ENCODE assay signal across 8 cellular contexts in genomic region chr11:125111341-125112234, GRCh38. TPM values are rescaled to one million over a fixed set of nuclear protein-coding genes. Genes with fewer than 3 reads are reported as not detected.
DNase-seq lines count a peak whose midpoint lies in the region; ATAC-seq and TF ChIP-seq lines count a peak whose summit lies in the region.

Gene TMEM218 (minus strand): TSS chr11:125111626. CDS start chr11:125102241, 9,385 bp downstream.

- peaks cover 0 to 6% (median 0%) of the 10 kb centered on the region in 9 donors for H3K36me3 ChIP-seq in heart left ventricle

- H3K4me1 ChIP-seq in heart left ventricle: peaks cover 0 to 17% (median 7%) of the 10 kb centered on the region in 12 donors

- no peak for TF ChIP-seq CTCF in GM13976 (IDR thresholded peaks at IDR 0.05; ENCODE audit: borderline replicate concordance, control extremely low read depth, extremely low read depth, insufficient read depth, missing control alignments)
- no peak for TF ChIP-seq CTCF in heart left ventricle (IDR thresholded peaks at IDR 0.05)
- no peak for TF ChIP-seq CTCF in type B pancreatic cell (conservative IDR thresholded peaks at IDR 0.05)

- H3K27ac ChIP-seq in heart left ventricle: peak within 1 kb of the TSS in 11 of 12 donors; percentile 52 to 84 (median 78)

- no peaks in the 10 kb centered on the region for H3K27me3 ChIP-seq in heart left ventricle

- H3K4me3 Mint-ChIP-seq in type B pancreatic cell: peak within 1 kb of the TSS; percentile 99

- TF ChIP-seq POLR2A in heart left ventricle (IDR thresholded peaks at IDR 0.05): no peak

- intact Hi-C loops in T-helper 1 cell treated with Interleukin-12 subunit alpha and Interleukin-12 subunit beta and Interleukin-4 antibody, amounts not matched to agents 30 ng/mL and 1 ng/mL, for 36 hours (cut with micrococcal nuclease): loop anchor here (1.0 to 5.0 kb wide), 20 partner anchors 30 to 1156 kb away; partner anchors contain the start of genes CCDC15, CDON, CHEK1 and FAM118B
- intact Hi-C loops in heart left ventricle (cut with DNase I): loop anchor here in 4 of 10 donors (5.0 to 10.0 kb wide), 3 partner anchors 157 to 487 kb away; partner anchors contain the start of genes CCDC15 (in 4 of the 4) and TBRG1 (in 1 of the 4)

- in situ Hi-C loops in GM13976 (cut with MboI; ENCODE audit: low sequenced_read_pairs, unreplicated experiment): no loop called here

- peaks cover 23% of the 10 kb centered on the region for H3K9me3 Mint-ChIP-seq in type B pancreatic cell

- peaks cover 4% of the 10 kb centered on the region for H3K36me3 Mint-ChIP-seq in type B pancreatic cell

- ATAC-seq in HG02870 (IDR thresholded peaks at IDR 0.05; ENCODE audit: unreplicated experiment) (peak; percentile 97), heart left ventricle (peak; percentile 100)

- H3K27me3 Mint-ChIP-seq in type B pancreatic cell: peaks cover 10% of the 10 kb centered on the region

- H3K4me1 Mint-ChIP-seq in type B pancreatic cell (ENCODE audit: unreplicated experiment): peaks cover 19% of the 10 kb centered on the region

- 7 to 9% (median 7%) methylated on average over 44 to 50 of the region's 50 CpGs for WGBS in heart left ventricle, 4 donors

- peak within 1 kb of the TSS; percentile 53 to 97 (median 81) for H3K4me3 ChIP-seq in heart left ventricle

- DNase-seq in GM13976 (ENCODE audit: low spot score): peak; percentile 95
- DNase-seq in NCI-H146 treated with DMSO at 0.1 percent for 48 hours (lab: John Stamatoyannopoulos, UW; ENCODE audit: unreplicated experiment): peak; percentile 92
- DNase-seq in amniotic epithelial cell (ENCODE audit: low read depth): peak; percentile 99
- peak; percentile 99 to 100 (median 100) for DNase-seq in heart left ventricle
- DNase-seq in pons (ENCODE audit: low spot score): peak; percentile 99
- DNase-seq in type B pancreatic cell (ENCODE audit: extremely low spot score, unreplicated experiment): peak; percentile 97

- peak within 1 kb of the TSS; percentile 93 for H3K27ac Mint-ChIP-seq in type B pancreatic cell

- H3K9me3 ChIP-seq in heart left ventricle: no peaks in the 10 kb centered on the region

RNA-seq across cellular contexts. Expression of gene TMEM218, which starts in this region (rescaled TPM):
- total RNA-seq in T-helper 1 cell treated with Interleukin-12 subunit alpha and Interleukin-12 subunit beta and Interleukin-4 antibody, amounts not matched to agents 30 ng/mL and 1 ng/mL, for 36 hours: 15.1 and 15.9 TPM in 2 replicates
- total RNA-seq in heart left ventricle (10 to 100 TPM in 1 of 9 donors, 1 to 10 TPM in 8; 5.3 to 11.3 (median 6.8) TPM), type B pancreatic cell (ENCODE audit: low replicate concordance) (17.2 and 33.2 TPM in 2 replicates)
- 10 to 100 TPM in 1 of 2 donors, 1 to 10 TPM in 1; 4.7 to 21.8 TPM for polyA plus RNA-seq in heart left ventricle

Comparison
In these comparisons a context has a peak if more than half of its experiments do, and no peak if none do; other contexts are left out.
1. Peak in every context shown above with its lines: DNase-seq, ATAC-seq, H3K4me3 ChIP-seq and H3K27ac ChIP-seq.